9 cellular contexts compared by ENCODE assay signal in genomic region chr17:16027708-16028584, GRCh38. TPM values are rescaled to one million over a fixed set of nuclear protein-coding genes. Genes with fewer than 3 reads are reported as not detected.
DNase-seq lines count a peak whose midpoint lies in the region; ATAC-seq and TF ChIP-seq lines count a peak whose summit lies in the region.
"Had no signal": no experiment of that assay in that cellular context is flagged by ENCODE, and none has a peak within 500 bp of the region (broad histone marks: within the 10 kb centered on the region; RNA-seq: fewer than 3 reads in every experiment).

No MANE protein-coding gene starts in this region.

- no peak overlapping the region for H2AFZ ChIP-seq in IMR-90 (replicated peaks; ENCODE audit: low read length, poor library complexity)

- peaks cover 36% of the 10 kb centered on the region for H3K36me3 ChIP-seq in IMR-90 (ENCODE audit: control insufficient read depth, insufficient read depth, low read length)

- no peak for TF ChIP-seq RAD21 in IMR-90 (IDR thresholded peaks at IDR 0.05; ENCODE audit: low read length)

- no CpG with 5 or more reads among the region's 5 CpGs for WGBS in IMR-90 (ENCODE audit: extremely low coverage in 2 of 2, insufficient read length in 1 of 2), 2 experiments

- peak overlapping the region; percentile 65 for H3K14ac ChIP-seq in IMR-90 (replicated peaks; ENCODE audit: low read depth, low read length)

- BruUV-seq in IMR-90 (replicated peaks; lab: Mats Ljungman, UMichigan): TSS peak; percentile 63

- intact Hi-C loops in IMR-90 (cut with micrococcal nuclease): no loop called here

- no peak for TF ChIP-seq POLR2A in IMR-90 (IDR thresholded peaks at IDR 0.05; ENCODE audit: low read depth, low read length)

- CTCF ChIA-PET in IMR-90 (lab: Yijun Ruan, JAX): interaction anchor here (0.6 kb wide), 1 partner anchor 75 kb away, joined by 3 read pairs; no protein-coding TSS in a partner anchor

- H3K18ac ChIP-seq in IMR-90 (ENCODE audit: low read depth, low read length): peak overlapping the region; percentile 59

- H4K91ac ChIP-seq in IMR-90 (ENCODE audit: insufficient read depth, low read depth, low read length): peak overlapping the region; percentile 86

- POLR2A ChIA-PET in IMR-90 (lab: Charles Lee; ENCODE audit: unreplicated experiment): no interaction called here

- H3K4me2 ChIP-seq in IMR-90 (ENCODE audit: low read depth, low read length): peak overlapping the region; percentile 44; the same call in 1 of the 2 replicates

- H3K23ac ChIP-seq in IMR-90 (ENCODE audit: low read depth, low read length): peak overlapping the region; percentile 46; the same call in 1 of the 2 replicates

- H3K9me1 ChIP-seq in IMR-90 (ENCODE audit: insufficient read depth, low read length): peaks cover 6% of the 10 kb centered on the region

- peak overlapping the region; percentile 92 for H2AK5ac ChIP-seq in IMR-90 (ENCODE audit: low read depth, low read length)

- peak overlapping the region; percentile 64 for H3K56ac ChIP-seq in IMR-90 (ENCODE audit: extremely low read depth, insufficient read depth, low read length)

- peak overlapping the region; percentile 86 for H2BK120ac ChIP-seq in IMR-90 (ENCODE audit: low read depth, low read length)

- peak overlapping the region; percentile 6 for H2AK9ac ChIP-seq in IMR-90 (replicated peaks; ENCODE audit: low read depth, low read length, poor library complexity)

- H2BK20ac ChIP-seq in IMR-90 (ENCODE audit: low read depth, low read length): peak overlapping the region; percentile 90

- H4K20me1 ChIP-seq in IMR-90 (ENCODE audit: insufficient read depth, low read length): peaks cover 5% of the 10 kb centered on the region; the same call in 1 of the 2 replicates

- H3K9me3 ChIP-seq in IMR-90 (ENCODE audit: control insufficient read depth, insufficient read depth, low read length): no peaks in the 10 kb centered on the region

- H3K4me1 ChIP-seq in IMR-90 (ENCODE audit: control insufficient read depth, insufficient read depth, low read length): peaks cover 3% of the 10 kb centered on the region
- H3K4me1 ChIP-seq in foreskin keratinocyte: peaks cover 23% of the 10 kb centered on the region

- H2BK15ac ChIP-seq in IMR-90 (ENCODE audit: low read depth, low read length): peak overlapping the region; percentile 84; the same call in 2 of the 3 replicates

- peaks cover 26 to 55% of the 10 kb centered on the region in 2 experiments for H3K79me1 ChIP-seq in IMR-90 (ENCODE audit: low read depth in 1 of 2, low read length in 2 of 2)

- H3K9ac ChIP-seq in IMR-90 (ENCODE audit: low read depth, low read length): no peak overlapping the region

- no peak overlapping the region for H3K4me3 ChIP-seq in IMR-90 (ENCODE audit: insufficient read depth, low read depth, low read length)

- TF ChIP-seq CTCF in GM20000 (IDR thresholded peaks at IDR 0.05; ENCODE audit: extremely low read depth, missing control alignments) (no peak), IMR-90 (conservative IDR thresholded peaks at IDR 0.05; ENCODE audit: low read depth, low read length) (peak; percentile 6; the same call in 1 of the 2 replicates), foreskin keratinocyte (conservative IDR thresholded peaks at IDR 0.05) (peak; percentile 44)

- peak; percentile 96 for ATAC-seq in IMR-90 (ENCODE audit: low read depth)
- peak; percentile 99 for ATAC-seq in foreskin keratinocyte
- no peak for ATAC-seq in left lobe of liver

- peak; percentile 1 to 5 for DNase-seq in AML-193 (lab: John Stamatoyannopoulos, UW)
- peak; percentile 44 for DNase-seq in GM20000 (ENCODE audit: low spot score)
- peak; percentile 97 for DNase-seq in IMR-90
- DNase-seq in activated T-cell treated with anti-CD3 and anti-CD28 coated beads for 4 hours: peak; percentile 19
- DNase-seq in foreskin keratinocyte: peak; percentile 84 to 93
- peak; percentile 48 to 52 (median 50) for DNase-seq in stimulated activated CD4-positive, alpha-beta T cell treated with anti-CD3 and anti-CD28 coated beads, Interleukin-12 subunit alpha, Interleukin-12 subunit beta, amount 100 ng/mL, for 48 hours (ENCODE audit: low read depth in 2 of 3, low spot score in 1 of 3)
- no peak for DNase-seq in D341Med (ENCODE audit: low spot score)
- DNase-seq in left lobe of liver (ENCODE audit: low spot score): no peak
- DNase-seq: naive B cell had no signal

- no peaks in the 10 kb centered on the region for H3K27me3 ChIP-seq in IMR-90 (ENCODE audit: control insufficient read depth, insufficient read depth, low read length)
- no peaks in the 10 kb centered on the region for H3K27me3 ChIP-seq in foreskin keratinocyte

- in situ Hi-C loops in IMR-90 (cut with MboI; ENCODE audit: low sequenced_read_pairs): no loop called here

- H2BK5ac ChIP-seq in IMR-90 (ENCODE audit: low read depth, low read length, poor library complexity, severe bottlenecking): peak overlapping the region; percentile 78

- dilution Hi-C loops in IMR-90 (cut with HindIII; ENCODE audit: low sequenced_read_pairs, unreplicated experiment): no loop called here

- peak overlapping the region; percentile 77 for H3K4ac ChIP-seq in IMR-90 (ENCODE audit: low read depth, low read length)

- H4K5ac ChIP-seq in IMR-90 (ENCODE audit: low read depth, low read length): peak overlapping the region; percentile 2

- H3K27ac ChIP-seq in IMR-90 (ENCODE audit: insufficient read depth, low read length) (peak overlapping the region; percentile 89), foreskin keratinocyte (peak overlapping the region; percentile 69)

- H4K8ac ChIP-seq in IMR-90 (ENCODE audit: low read depth in 2 of 2, low read length in 2 of 2): peak overlapping the region; percentile 56 to 75

TF ChIP-seq in IMR-90, 13 proteins besides CTCF, POLR2A, EP300 and RAD21:
- peak; percentile 54 for TF ChIP-seq USF2 (IDR thresholded peaks at IDR 0.05; ENCODE audit: low read depth, low read length)
- peak; percentile 77 for TF ChIP-seq CEBPB (IDR thresholded peaks at IDR 0.05; ENCODE audit: low read depth, low read length)
- peak; percentile 96 for TF ChIP-seq FOS (IDR thresholded peaks at IDR 0.05; ENCODE audit: low read depth, low read length)
- TF ChIP-seq CHD1 (IDR thresholded peaks at IDR 0.05; ENCODE audit: low read depth, low read length): no peak
- peak; percentile 61; the same call in 1 of the 2 replicates for TF ChIP-seq BHLHE40 (IDR thresholded peaks at IDR 0.05; ENCODE audit: low read depth, low read length)
- TF ChIP-seq RCOR1 (IDR thresholded peaks at IDR 0.05; ENCODE audit: insufficient replicate concordance, low read length): no peak
- 0 out of 2 replicates have a peak, but pooled peaks have one; percentile 9 for TF ChIP-seq MAFK (IDR thresholded peaks at IDR 0.05; ENCODE audit: low read depth, low read length)

RNA-seq across cellular contexts. Expression of gene TTC19, which starts 28.3 kb away (rescaled TPM):
- total RNA-seq in IMR-90 (2012; rRNA removed): 12.9 and 19.2 TPM in 2 replicates
- polyA plus RNA-seq in IMR-90 (2012; rRNA removed): 6.0 and 8.3 TPM in 2 replicates
- 2.3 and 6.1 TPM in 2 replicates for polyA plus RNA-seq in IMR-90 (2012; cell fraction: cytosol; rRNA removed)
- 5.9 and 8.4 TPM in 2 replicates for polyA plus RNA-seq in IMR-90 (2012; cell fraction: nucleus; rRNA removed; ENCODE audit: low replicate concordance)
- 25.2 and 26.0 TPM in 2 replicates for total RNA-seq in foreskin keratinocyte
- 16.0 and 17.1 TPM in 2 replicates for polyA plus RNA-seq in foreskin keratinocyte
- total RNA-seq in left lobe of liver: 23.6 TPM

RNA-seq across cellular contexts. Expression of gene ZSWIM7, which starts 28.4 kb away (rescaled TPM):
- total RNA-seq in IMR-90 (2012; rRNA removed) (6.8 and 7.2 TPM in 2 replicates), foreskin keratinocyte (26.7 and 31.5 TPM in 2 replicates), left lobe of liver (9.8 TPM)
- polyA plus RNA-seq in IMR-90 (2012; rRNA removed) (12.0 and 12.1 TPM in 2 replicates), foreskin keratinocyte (39.2 and 50.1 TPM in 2 replicates)
- polyA plus RNA-seq in IMR-90 (2012; cell fraction: cytosol; rRNA removed): 10.1 and 14.0 TPM in 2 replicates
- polyA plus RNA-seq in IMR-90 (2012; cell fraction: nucleus; rRNA removed; ENCODE audit: low replicate concordance): 12.9 and 28.1 TPM in 2 replicates

Comparison
In these comparisons a context has a peak if more than half of its experiments do, and no peak if none do; other contexts are left out.
1. DNase-seq: peak in AML-193 (2 of 2), GM20000 (single experiment), IMR-90 (single experiment), activated T-cell treated with anti-CD3 and anti-CD28 coated beads for 4 hours (single experiment), foreskin keratinocyte (2 of 2) and stimulated activated CD4-positive, alpha-beta T cell treated with anti-CD3 and anti-CD28 coated beads, Interleukin-12 subunit alpha, Interleukin-12 subunit beta, amount 100 ng/mL, for 48 hours (3 of 3); none in D341Med (single experiment) and left lobe of liver (single experiment).